In the genomic region with DNA sequence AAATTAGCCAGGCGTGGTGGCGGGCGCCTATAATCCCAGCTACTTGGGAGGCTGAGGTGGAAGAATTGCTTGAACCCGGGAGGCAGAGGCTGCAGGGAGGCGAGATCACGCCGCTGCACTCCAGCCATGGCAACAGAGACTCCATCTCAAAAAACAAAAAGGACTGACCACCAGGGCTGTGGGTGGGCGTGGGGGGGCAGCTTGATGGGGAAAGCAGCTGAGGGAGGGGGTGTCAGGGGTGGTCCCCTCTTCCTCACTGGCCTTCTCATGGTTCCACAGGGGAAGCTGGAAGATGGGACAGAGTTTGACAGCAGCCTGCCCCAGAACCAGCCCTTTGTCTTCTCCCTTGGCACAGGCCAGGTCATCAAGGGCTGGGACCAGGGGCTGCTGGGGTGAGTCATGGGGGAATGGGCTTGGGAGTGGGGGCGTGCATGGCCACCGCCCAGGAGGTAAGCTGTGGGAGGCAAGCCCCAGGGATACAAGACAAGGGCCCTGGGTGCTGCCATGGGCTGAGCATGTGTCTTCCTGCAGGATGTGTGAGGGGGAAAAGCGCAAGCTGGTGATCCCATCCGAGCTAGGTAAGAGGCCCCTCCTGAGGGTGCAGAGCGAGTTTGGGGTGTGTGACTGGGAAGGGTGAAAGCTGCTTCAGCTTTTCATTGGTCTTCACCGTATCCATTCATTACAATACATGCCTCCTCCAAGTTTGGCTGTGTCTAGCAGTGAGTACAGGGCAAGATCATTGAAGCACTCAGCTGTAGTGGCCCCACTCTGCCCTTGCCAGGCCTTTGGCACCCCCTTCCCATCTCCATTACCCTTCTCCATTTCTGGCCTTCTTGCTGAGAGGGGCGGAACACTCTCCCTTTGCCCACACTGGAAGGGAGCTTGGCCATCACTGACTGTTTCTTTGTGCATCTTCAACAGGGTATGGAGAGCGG, we compare ENCODE assay signal across 1 cellular context.
TF ChIP-seq lines count a peak whose summit lies in the region.

No MANE protein-coding gene starts in this region.

TF ChIP-seq in HepG2, 621 proteins besides CTCF, POLR2A, EP300 and RAD21 (continues in another document):
- TF ChIP-seq ARID2 (CRISPR knock-in tag; IDR thresholded peaks at IDR 0.05; ENCODE audit: borderline replicate concordance) = no peak
- TF ChIP-seq ZBTB1 (CRISPR knock-in tag; IDR thresholded peaks at IDR 0.05; ENCODE audit: borderline replicate concordance) = no peak
- no peak for TF ChIP-seq ZNF850 (CRISPR knock-in tag; conservative IDR thresholded peaks at IDR 0.05)
- TF ChIP-seq ZFP36L2 (CRISPR knock-in tag; IDR thresholded peaks at IDR 0.05) = no peak
- TF ChIP-seq, protein P1, sequence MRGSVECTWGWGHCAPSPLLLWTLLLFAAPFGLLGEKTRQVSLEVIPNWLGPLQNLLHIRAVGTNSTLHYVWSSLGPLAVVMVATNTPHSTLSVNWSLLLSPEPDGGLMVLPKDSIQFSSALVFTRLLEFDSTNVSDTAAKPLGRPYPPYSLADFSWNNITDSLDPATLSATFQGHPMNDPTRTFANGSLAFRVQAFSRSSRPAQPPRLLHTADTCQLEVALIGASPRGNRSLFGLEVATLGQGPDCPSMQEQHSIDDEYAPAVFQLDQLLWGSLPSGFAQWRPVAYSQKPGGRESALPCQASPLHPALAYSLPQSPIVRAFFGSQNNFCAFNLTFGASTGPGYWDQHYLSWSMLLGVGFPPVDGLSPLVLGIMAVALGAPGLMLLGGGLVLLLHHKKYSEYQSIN (CRISPR knock-in tag; IDR thresholded peaks at IDR 0.05; ENCODE audit: borderline replicate concordance) = no peak
- TF ChIP-seq TCF12 (IDR thresholded peaks at IDR 0.05) = no peak
- no peak for TF ChIP-seq TCF12 (CRISPR knock-in tag; IDR thresholded peaks at IDR 0.05)
- no peak for TF ChIP-seq ATF7 (IDR thresholded peaks at IDR 0.05)
- TF ChIP-seq ATF7 (CRISPR knock-in tag; IDR thresholded peaks at IDR 0.05) = no peak
- TF ChIP-seq ARNT2 (CRISPR knock-in tag; IDR thresholded peaks at IDR 0.05; ENCODE audit: low read depth) = no peak
- TF ChIP-seq NBN (conservative IDR thresholded peaks at IDR 0.05) = no peak
- TF ChIP-seq ZNF136 (CRISPR knock-in tag; IDR thresholded peaks at IDR 0.05; ENCODE audit: low read depth) = no peak
- TF ChIP-seq MED8 (CRISPR knock-in tag; IDR thresholded peaks at IDR 0.05; ENCODE audit: insufficient replicate concordance) = peak; percentile 3
- peak; percentile 83 for TF ChIP-seq AGO1 (IDR thresholded peaks at IDR 0.05; ENCODE audit: low read depth, low read length, poor library complexity, severe bottlenecking)
- TF ChIP-seq ZNF605 (CRISPR knock-in tag; IDR thresholded peaks at IDR 0.05) = 0 out of 2 replicates have a peak, but pooled peaks have one; percentile 7
- TF ChIP-seq MXI1 (IDR thresholded peaks at IDR 0.05; ENCODE audit: borderline replicate concordance, low read depth, low read length) = no peak
- TF ChIP-seq SCMH1 (CRISPR knock-in tag; IDR thresholded peaks at IDR 0.05; ENCODE audit: borderline replicate concordance) = no peak
- TF ChIP-seq ZBTB20 (CRISPR knock-in tag; IDR thresholded peaks at IDR 0.05; ENCODE audit: borderline replicate concordance, low read depth) = no peak
- TF ChIP-seq HNRNPH1 (optimal IDR thresholded peaks at IDR 0.05; ENCODE audit: low read depth, low read length) = peak; percentile 23
- TF ChIP-seq, protein P2, sequence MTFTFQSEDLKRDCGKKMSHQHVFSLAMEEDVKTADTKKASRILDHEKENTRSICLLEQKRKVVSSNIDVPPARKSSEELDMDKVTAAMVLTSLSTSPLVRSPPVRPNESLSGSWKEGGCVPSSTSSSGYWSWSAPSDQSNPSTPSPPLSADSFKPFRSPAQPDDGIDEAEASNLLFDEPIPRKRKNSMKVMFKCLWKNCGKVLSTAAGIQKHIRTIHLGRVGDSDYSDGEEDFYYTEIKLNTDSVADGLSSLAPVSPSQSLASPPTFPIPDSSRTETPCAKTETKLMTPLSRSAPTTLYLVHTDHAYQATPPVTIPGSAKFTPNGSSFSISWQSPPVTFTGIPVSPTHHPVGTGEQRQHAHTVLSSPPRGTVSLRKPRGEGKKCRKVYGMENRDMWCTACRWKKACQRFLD (CRISPR knock-in tag; IDR thresholded peaks at IDR 0.05; ENCODE audit: borderline replicate concordance) = no peak
- TF ChIP-seq ZSCAN20 (CRISPR knock-in tag; IDR thresholded peaks at IDR 0.05; ENCODE audit: borderline replicate concordance) = no peak
- TF ChIP-seq GABPB1 (CRISPR knock-in tag; IDR thresholded peaks at IDR 0.05) = no peak
- TF ChIP-seq, protein P3, sequence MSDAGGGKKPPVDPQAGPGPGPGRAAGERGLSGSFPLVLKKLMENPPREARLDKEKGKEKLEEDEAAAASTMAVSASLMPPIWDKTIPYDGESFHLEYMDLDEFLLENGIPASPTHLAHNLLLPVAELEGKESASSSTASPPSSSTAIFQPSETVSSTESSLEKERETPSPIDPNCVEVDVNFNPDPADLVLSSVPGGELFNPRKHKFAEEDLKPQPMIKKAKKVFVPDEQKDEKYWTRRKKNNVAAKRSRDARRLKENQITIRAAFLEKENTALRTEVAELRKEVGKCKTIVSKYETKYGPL (CRISPR knock-in tag; IDR thresholded peaks at IDR 0.05) = no peak
- TF ChIP-seq NR3C1 (CRISPR knock-in tag; IDR thresholded peaks at IDR 0.05) = no peak
- no peak for TF ChIP-seq HNRNPL (IDR thresholded peaks at IDR 0.05; ENCODE audit: low read depth, low read length)
- TF ChIP-seq, protein P4, sequence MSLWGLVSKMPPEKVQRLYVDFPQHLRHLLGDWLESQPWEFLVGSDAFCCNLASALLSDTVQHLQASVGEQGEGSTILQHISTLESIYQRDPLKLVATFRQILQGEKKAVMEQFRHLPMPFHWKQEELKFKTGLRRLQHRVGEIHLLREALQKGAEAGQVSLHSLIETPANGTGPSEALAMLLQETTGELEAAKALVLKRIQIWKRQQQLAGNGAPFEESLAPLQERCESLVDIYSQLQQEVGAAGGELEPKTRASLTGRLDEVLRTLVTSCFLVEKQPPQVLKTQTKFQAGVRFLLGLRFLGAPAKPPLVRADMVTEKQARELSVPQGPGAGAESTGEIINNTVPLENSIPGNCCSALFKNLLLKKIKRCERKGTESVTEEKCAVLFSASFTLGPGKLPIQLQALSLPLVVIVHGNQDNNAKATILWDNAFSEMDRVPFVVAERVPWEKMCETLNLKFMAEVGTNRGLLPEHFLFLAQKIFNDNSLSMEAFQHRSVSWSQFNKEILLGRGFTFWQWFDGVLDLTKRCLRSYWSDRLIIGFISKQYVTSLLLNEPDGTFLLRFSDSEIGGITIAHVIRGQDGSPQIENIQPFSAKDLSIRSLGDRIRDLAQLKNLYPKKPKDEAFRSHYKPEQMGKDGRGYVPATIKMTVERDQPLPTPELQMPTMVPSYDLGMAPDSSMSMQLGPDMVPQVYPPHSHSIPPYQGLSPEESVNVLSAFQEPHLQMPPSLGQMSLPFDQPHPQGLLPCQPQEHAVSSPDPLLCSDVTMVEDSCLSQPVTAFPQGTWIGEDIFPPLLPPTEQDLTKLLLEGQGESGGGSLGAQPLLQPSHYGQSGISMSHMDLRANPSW (CRISPR knock-in tag; IDR thresholded peaks at IDR 0.05; ENCODE audit: borderline replicate concordance) = no peak
- TF ChIP-seq, protein P5, sequence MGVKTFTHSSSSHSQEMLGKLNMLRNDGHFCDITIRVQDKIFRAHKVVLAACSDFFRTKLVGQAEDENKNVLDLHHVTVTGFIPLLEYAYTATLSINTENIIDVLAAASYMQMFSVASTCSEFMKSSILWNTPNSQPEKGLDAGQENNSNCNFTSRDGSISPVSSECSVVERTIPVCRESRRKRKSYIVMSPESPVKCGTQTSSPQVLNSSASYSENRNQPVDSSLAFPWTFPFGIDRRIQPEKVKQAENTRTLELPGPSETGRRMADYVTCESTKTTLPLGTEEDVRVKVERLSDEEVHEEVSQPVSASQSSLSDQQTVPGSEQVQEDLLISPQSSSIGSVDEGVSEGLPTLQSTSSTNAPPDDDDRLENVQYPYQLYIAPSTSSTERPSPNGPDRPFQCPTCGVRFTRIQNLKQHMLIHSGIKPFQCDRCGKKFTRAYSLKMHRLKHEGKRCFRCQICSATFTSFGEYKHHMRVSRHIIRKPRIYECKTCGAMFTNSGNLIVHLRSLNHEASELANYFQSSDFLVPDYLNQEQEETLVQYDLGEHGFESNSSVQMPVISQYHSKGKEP (CRISPR knock-in tag; IDR thresholded peaks at IDR 0.05) = no peak
- TF ChIP-seq MYC (CRISPR knock-in tag; IDR thresholded peaks at IDR 0.05; ENCODE audit: borderline replicate concordance) = no peak
- TF ChIP-seq, protein P6, sequence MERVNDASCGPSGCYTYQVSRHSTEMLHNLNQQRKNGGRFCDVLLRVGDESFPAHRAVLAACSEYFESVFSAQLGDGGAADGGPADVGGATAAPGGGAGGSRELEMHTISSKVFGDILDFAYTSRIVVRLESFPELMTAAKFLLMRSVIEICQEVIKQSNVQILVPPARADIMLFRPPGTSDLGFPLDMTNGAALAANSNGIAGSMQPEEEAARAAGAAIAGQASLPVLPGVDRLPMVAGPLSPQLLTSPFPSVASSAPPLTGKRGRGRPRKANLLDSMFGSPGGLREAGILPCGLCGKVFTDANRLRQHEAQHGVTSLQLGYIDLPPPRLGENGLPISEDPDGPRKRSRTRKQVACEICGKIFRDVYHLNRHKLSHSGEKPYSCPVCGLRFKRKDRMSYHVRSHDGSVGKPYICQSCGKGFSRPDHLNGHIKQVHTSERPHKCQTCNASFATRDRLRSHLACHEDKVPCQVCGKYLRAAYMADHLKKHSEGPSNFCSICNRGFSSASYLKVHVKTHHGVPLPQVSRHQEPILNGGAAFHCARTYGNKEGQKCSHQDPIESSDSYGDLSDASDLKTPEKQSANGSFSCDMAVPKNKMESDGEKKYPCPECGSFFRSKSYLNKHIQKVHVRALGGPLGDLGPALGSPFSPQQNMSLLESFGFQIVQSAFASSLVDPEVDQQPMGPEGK (CRISPR knock-in tag; IDR thresholded peaks at IDR 0.05) = peak; percentile 28; the same call in 1 of the 2 replicates
- TF ChIP-seq SRSF9 (IDR thresholded peaks at IDR 0.05; ENCODE audit: borderline replicate concordance, insufficient read depth, low read depth, low read length, poor library complexity, severe bottlenecking) = no peak
- TF ChIP-seq ZNF274 (CRISPR knock-in tag; IDR thresholded peaks at IDR 0.05) = no peak
- TF ChIP-seq KLF9 (CRISPR knock-in tag; IDR thresholded peaks at IDR 0.05; ENCODE audit: low read depth) = no peak
- TF ChIP-seq ZFP41 (CRISPR knock-in tag; IDR thresholded peaks at IDR 0.05; ENCODE audit: borderline replicate concordance) = no peak
- TF ChIP-seq, protein P7, sequence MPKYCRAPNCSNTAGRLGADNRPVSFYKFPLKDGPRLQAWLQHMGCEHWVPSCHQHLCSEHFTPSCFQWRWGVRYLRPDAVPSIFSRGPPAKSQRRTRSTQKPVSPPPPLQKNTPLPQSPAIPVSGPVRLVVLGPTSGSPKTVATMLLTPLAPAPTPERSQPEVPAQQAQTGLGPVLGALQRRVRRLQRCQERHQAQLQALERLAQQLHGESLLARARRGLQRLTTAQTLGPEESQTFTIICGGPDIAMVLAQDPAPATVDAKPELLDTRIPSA (CRISPR knock-in tag; IDR thresholded peaks at IDR 0.05; ENCODE audit: borderline replicate concordance) = no peak
- TF ChIP-seq ZC3H13 (CRISPR knock-in tag; IDR thresholded peaks at IDR 0.05) = 0 out of 2 replicates have a peak, but pooled peaks have one; percentile 10
- TF ChIP-seq, protein P8, sequence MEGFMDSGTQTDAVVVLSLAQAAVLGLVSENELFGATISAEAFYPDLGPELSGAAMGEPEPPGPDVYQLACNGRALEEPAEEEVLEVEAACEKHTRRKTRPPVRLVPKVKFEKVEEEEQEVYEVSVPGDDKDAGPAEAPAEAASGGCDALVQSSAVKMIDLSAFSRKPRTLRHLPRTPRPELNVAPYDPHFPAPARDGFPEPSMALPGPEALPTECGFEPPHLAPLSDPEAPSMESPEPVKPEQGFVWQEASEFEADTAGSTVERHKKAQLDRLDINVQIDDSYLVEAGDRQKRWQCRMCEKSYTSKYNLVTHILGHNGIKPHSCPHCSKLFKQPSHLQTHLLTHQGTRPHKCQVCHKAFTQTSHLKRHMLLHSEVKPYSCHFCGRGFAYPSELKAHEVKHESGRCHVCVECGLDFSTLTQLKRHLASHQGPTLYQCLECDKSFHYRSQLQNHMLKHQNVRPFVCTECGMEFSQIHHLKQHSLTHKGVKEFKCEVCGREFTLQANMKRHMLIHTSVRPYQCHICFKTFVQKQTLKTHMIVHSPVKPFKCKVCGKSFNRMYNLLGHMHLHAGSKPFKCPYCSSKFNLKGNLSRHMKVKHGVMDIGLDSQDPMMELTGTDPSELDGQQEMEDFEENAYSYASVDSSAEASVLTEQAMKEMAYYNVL (CRISPR knock-in tag; IDR thresholded peaks at IDR 0.05; ENCODE audit: borderline replicate concordance) = no peak
- TF ChIP-seq POLR2AphosphoS5 (IDR thresholded peaks at IDR 0.05; ENCODE audit: low read depth, low read length) = peak; percentile 28; the same call in 1 of the 2 replicates
- TF ChIP-seq, protein P9, sequence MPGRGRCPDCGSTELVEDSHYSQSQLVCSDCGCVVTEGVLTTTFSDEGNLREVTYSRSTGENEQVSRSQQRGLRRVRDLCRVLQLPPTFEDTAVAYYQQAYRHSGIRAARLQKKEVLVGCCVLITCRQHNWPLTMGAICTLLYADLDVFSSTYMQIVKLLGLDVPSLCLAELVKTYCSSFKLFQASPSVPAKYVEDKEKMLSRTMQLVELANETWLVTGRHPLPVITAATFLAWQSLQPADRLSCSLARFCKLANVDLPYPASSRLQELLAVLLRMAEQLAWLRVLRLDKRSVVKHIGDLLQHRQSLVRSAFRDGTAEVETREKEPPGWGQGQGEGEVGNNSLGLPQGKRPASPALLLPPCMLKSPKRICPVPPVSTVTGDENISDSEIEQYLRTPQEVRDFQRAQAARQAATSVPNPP (CRISPR knock-in tag; IDR thresholded peaks at IDR 0.05) = no peak
- TF ChIP-seq, protein P10, sequence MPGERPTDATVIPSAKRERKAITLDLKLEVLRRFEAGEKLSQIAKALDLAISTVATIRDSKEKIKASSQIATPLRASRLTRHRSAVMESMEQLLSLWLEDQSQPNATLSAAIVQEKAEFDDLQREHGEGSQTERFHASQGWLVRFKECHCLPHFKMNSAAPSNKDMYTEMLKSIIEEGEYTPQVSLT (CRISPR knock-in tag; IDR thresholded peaks at IDR 0.05; ENCODE audit: borderline replicate concordance, low read depth) = no peak
- no peak for TF ChIP-seq FOSL1 (CRISPR knock-in tag; IDR thresholded peaks at IDR 0.05; ENCODE audit: borderline replicate concordance)
- no peak for TF ChIP-seq NR2F1 (CRISPR knock-in tag; IDR thresholded peaks at IDR 0.05)
- TF ChIP-seq PCBP1 (IDR thresholded peaks at IDR 0.05; ENCODE audit: borderline replicate concordance, low read depth, low read length) = no peak
- TF ChIP-seq TEAD3 (CRISPR knock-in tag; optimal IDR thresholded peaks at IDR 0.05; ENCODE audit: borderline replicate concordance) = no peak
- TF ChIP-seq FOXK2 (IDR thresholded peaks at IDR 0.05) = no peak
- TF ChIP-seq RBFOX2 (IDR thresholded peaks at IDR 0.05; ENCODE audit: low read depth, low read length) = peak; percentile 48
- no peak for TF ChIP-seq ELF1 (CRISPR knock-in tag; IDR thresholded peaks at IDR 0.05)
- TF ChIP-seq LCORL (IDR thresholded peaks at IDR 0.05) = no peak
- TF ChIP-seq LCORL (CRISPR knock-in tag; IDR thresholded peaks at IDR 0.05) = no peak
- TF ChIP-seq ZNF264 (CRISPR knock-in tag; IDR thresholded peaks at IDR 0.05) = no peak
- no peak for TF ChIP-seq ZNF891 (CRISPR knock-in tag; IDR thresholded peaks at IDR 0.05)
- TF ChIP-seq, protein P11, sequence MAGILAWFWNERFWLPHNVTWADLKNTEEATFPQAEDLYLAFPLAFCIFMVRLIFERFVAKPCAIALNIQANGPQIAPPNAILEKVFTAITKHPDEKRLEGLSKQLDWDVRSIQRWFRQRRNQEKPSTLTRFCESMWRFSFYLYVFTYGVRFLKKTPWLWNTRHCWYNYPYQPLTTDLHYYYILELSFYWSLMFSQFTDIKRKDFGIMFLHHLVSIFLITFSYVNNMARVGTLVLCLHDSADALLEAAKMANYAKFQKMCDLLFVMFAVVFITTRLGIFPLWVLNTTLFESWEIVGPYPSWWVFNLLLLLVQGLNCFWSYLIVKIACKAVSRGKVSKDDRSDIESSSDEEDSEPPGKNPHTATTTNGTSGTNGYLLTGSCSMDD (CRISPR knock-in tag; IDR thresholded peaks at IDR 0.05) = no peak
- no peak for TF ChIP-seq RFX5 (IDR thresholded peaks at IDR 0.05; ENCODE audit: low read depth, low read length)
